ENCODE assay signal across 2 cellular contexts in the genomic region with DNA sequence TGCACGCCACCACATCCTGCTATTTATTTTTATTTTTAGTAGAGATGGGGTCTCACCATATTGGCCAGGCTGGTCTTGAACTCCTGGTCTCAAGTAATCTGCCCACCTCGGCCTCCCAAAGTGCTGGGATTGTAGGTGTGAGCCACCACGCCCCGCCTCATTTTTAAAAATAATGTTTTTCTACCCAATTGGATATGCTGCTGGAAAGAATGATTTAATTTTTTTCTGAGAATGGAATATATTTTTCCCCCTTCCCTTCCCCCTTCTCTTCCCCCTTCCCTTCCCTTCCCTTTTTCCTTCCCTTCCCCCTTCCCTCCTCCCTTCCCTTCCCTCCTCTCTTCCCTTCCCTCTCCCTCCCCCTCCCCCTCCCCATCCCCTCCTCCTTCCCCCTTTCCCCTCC.
A peak's percentile ranks its signal among the peaks of the same experiment; 100 is the strongest.
TF ChIP-seq lines count a peak whose summit lies in the region.

No MANE protein-coding gene starts in this region.

TF ChIP-seq in HepG2, 621 proteins besides CTCF, POLR2A, EP300 and RAD21:
- TF ChIP-seq ZNF501 (CRISPR knock-in tag; IDR thresholded peaks at IDR 0.05) (no peak), NFE2 (CRISPR knock-in tag; IDR thresholded peaks at IDR 0.05) (no peak), SP1 (IDR thresholded peaks at IDR 0.05) (no peak), SP1 (CRISPR knock-in tag; IDR thresholded peaks at IDR 0.05) (no peak), PCBP1 (IDR thresholded peaks at IDR 0.05; ENCODE audit: borderline replicate concordance, low read depth, low read length) (0 out of 2 replicates have a peak, but pooled peaks have one; percentile 34), HNRNPK (IDR thresholded peaks at IDR 0.05; ENCODE audit: low read depth, low read length, poor library complexity, severe bottlenecking) (peak; percentile 85), ATF7-NPFF (CRISPR knock-in tag; IDR thresholded peaks at IDR 0.05; ENCODE audit: low read depth) (no peak), FOXA3 (CRISPR knock-in tag; IDR thresholded peaks at IDR 0.05) (no peak)
- TF ChIP-seq, protein P1, sequence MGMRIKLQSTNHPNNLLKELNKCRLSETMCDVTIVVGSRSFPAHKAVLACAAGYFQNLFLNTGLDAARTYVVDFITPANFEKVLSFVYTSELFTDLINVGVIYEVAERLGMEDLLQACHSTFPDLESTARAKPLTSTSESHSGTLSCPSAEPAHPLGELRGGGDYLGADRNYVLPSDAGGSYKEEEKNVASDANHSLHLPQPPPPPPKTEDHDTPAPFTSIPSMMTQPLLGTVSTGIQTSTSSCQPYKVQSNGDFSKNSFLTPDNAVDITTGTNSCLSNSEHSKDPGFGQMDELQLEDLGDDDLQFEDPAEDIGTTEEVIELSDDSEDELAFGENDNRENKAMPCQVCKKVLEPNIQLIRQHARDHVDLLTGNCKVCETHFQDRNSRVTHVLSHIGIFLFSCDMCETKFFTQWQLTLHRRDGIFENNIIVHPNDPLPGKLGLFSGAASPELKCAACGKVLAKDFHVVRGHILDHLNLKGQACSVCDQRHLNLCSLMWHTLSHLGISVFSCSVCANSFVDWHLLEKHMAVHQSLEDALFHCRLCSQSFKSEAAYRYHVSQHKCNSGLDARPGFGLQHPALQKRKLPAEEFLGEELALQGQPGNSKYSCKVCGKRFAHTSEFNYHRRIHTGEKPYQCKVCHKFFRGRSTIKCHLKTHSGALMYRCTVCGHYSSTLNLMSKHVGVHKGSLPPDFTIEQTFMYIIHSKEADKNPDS (CRISPR knock-in tag; IDR thresholded peaks at IDR 0.05), result no peak
- TF ChIP-seq, protein P2, sequence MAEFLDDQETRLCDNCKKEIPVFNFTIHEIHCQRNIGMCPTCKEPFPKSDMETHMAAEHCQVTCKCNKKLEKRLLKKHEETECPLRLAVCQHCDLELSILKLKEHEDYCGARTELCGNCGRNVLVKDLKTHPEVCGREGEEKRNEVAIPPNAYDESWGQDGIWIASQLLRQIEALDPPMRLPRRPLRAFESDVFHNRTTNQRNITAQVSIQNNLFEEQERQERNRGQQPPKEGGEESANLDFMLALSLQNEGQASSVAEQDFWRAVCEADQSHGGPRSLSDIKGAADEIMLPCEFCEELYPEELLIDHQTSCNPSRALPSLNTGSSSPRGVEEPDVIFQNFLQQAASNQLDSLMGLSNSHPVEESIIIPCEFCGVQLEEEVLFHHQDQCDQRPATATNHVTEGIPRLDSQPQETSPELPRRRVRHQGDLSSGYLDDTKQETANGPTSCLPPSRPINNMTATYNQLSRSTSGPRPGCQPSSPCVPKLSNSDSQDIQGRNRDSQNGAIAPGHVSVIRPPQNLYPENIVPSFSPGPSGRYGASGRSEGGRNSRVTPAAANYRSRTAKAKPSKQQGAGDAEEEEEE (CRISPR knock-in tag; IDR thresholded peaks at IDR 0.05; ENCODE audit: borderline replicate concordance), result no peak
TF ChIP-seq in HepG2: peak in this region for 2.

TF ChIP-seq in K562, 482 proteins besides CTCF, POLR2A, EP300 and RAD21:
- TF ChIP-seq MAFF (IDR thresholded peaks at IDR 0.05; ENCODE audit: low read length) (no peak), ARID1B (IDR thresholded peaks at IDR 0.05) (no peak), CC2D1A (IDR thresholded peaks at IDR 0.05) (no peak), PCBP1 (IDR thresholded peaks at IDR 0.05; ENCODE audit: low read depth, low read length, poor library complexity, severe bottlenecking) (peak; percentile 89), ZNF444 (CRISPR knock-in tag; IDR thresholded peaks at IDR 0.05) (no peak), ZNF165 (CRISPR knock-in tag; IDR thresholded peaks at IDR 0.05; ENCODE audit: borderline replicate concordance) (no peak), HNRNPK (IDR thresholded peaks at IDR 0.05; ENCODE audit: low read depth, low read length, poor library complexity, severe bottlenecking) (peak; percentile 90), PCBP2 (IDR thresholded peaks at IDR 0.05; ENCODE audit: low read depth, low read length, poor library complexity, severe bottlenecking) (peak; percentile 92), BRD9 (IDR thresholded peaks at IDR 0.05; ENCODE audit: low read depth, partially characterized antibody) (no peak)
- TF ChIP-seq, protein P3, sequence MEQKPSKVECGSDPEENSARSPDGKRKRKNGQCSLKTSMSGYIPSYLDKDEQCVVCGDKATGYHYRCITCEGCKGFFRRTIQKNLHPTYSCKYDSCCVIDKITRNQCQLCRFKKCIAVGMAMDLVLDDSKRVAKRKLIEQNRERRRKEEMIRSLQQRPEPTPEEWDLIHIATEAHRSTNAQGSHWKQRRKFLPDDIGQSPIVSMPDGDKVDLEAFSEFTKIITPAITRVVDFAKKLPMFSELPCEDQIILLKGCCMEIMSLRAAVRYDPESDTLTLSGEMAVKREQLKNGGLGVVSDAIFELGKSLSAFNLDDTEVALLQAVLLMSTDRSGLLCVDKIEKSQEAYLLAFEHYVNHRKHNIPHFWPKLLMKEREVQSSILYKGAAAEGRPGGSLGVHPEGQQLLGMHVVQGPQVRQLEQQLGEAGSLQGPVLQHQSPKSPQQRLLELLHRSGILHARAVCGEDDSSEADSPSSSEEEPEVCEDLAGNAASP (IDR thresholded peaks at IDR 0.05), result no peak
- TF ChIP-seq, protein P4, sequence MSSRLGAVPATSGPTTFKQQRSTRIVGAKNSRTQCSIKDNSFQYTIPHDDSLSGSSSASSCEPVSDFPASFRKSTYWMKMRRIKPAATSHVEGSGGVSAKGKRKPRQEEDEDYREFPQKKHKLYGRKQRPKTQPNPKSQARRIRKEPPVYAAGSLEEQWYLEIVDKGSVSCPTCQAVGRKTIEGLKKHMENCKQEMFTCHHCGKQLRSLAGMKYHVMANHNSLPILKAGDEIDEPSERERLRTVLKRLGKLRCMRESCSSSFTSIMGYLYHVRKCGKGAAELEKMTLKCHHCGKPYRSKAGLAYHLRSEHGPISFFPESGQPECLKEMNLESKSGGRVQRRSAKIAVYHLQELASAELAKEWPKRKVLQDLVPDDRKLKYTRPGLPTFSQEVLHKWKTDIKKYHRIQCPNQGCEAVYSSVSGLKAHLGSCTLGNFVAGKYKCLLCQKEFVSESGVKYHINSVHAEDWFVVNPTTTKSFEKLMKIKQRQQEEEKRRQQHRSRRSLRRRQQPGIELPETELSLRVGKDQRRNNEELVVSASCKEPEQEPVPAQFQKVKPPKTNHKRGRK (tag; IDR thresholded peaks at IDR 0.05), result peak; percentile 41
- TF ChIP-seq, protein P5, sequence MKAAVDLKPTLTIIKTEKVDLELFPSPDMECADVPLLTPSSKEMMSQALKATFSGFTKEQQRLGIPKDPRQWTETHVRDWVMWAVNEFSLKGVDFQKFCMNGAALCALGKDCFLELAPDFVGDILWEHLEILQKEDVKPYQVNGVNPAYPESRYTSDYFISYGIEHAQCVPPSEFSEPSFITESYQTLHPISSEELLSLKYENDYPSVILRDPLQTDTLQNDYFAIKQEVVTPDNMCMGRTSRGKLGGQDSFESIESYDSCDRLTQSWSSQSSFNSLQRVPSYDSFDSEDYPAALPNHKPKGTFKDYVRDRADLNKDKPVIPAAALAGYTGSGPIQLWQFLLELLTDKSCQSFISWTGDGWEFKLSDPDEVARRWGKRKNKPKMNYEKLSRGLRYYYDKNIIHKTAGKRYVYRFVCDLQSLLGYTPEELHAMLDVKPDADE (conservative IDR thresholded peaks at IDR 0.05; ENCODE audit: control insufficient read depth, low read depth, low read length), result no peak
